In the genomic region with DNA sequence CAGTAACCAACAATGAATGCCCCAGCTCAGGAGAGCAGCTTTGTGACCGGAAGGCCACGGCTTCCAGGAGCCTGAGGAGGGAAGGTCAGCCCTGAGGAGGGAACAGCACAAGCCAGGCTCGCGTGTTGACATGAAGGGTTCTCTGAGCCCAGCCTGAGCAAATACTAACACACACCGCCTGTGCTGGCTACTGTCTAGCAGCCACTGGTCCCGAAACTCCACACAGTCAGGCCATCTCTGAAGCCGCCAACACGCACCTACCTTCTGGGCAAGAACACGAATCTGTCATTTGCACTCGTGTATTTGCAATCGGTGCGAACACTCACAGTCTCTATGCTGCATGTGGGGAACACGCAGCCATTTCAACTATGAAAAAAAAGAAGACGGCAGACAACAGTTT, we compare ENCODE assay signal across 17 cellular contexts. TPM values are rescaled to one million over a fixed set of nuclear protein-coding genes. Genes with fewer than 3 reads are reported as not detected.
DNase-seq lines count a peak whose midpoint lies in the region; ATAC-seq, FAIRE-seq and TF ChIP-seq lines count a peak whose summit lies in the region.
"Had no signal": no experiment of that assay in that cellular context is flagged by ENCODE, and none has a peak within 500 bp of the region (broad histone marks: within the 10 kb centered on the region; RNA-seq: fewer than 3 reads in every experiment).

No MANE protein-coding gene starts in this region.

- no peak overlapping the region for H2AFZ ChIP-seq in HepG2 (ENCODE audit: low read length)

- no peak for FAIRE-seq in HepG2 (lab: Jason Lieb, UNC)
- FAIRE-seq: A549, H54, RCC 7860 had no signal

- no peak overlapping the region for H3K9ac ChIP-seq in HepG2 (ENCODE audit: insufficient read depth, low read depth, low read length)
- H3K9ac ChIP-seq: KMS-11 had no signal

- H4K20me1 ChIP-seq in HepG2 (ENCODE audit: insufficient read depth, low read length): no peaks in the 10 kb centered on the region

- H3K27ac Mint-ChIP-seq in nephron progenitor cell: peak overlapping the region; percentile 78
- H3K27ac Mint-ChIP-seq in activated CD4-positive, alpha-beta T cell treated with anti-CD3 and anti-CD28 coated beads, Interleukin-2, amount 10 ng/mL, durations not matched to agents 24 days and 14 days: no peak overlapping the region
- H3K27ac Mint-ChIP-seq: CD8-positive, alpha-beta T cell had no signal

- H3K27ac ChIP-seq in HepG2 (ENCODE audit: extremely low read length, insufficient read depth, low read length) (no peak overlapping the region), right lobe of liver (no peak overlapping the region), Panc1 (ENCODE audit: low read length) (no peak overlapping the region)
- H3K27ac ChIP-seq: A549, KMS-11, SK-N-MC had no signal

- TF ChIP-seq RAD21 in HepG2 (CRISPR knock-in tag; IDR thresholded peaks at IDR 0.05): no peak

- H3K36me3 ChIP-seq in HepG2 (replicated peaks in 1 of 2; ENCODE audit: control insufficient read depth in 1 of 2, insufficient read depth in 2 of 2, low read length in 2 of 2) (no peaks in the 10 kb centered on the region), right lobe of liver (no peaks in the 10 kb centered on the region), Panc1 (ENCODE audit: control insufficient read depth, insufficient read depth, low read length) (no peaks in the 10 kb centered on the region)

- WGBS in HepG2 (ENCODE audit: low lambda C conversion rate): 27% methylated on average over 10 of the region's 14 CpGs
- 41% methylated on average over 12 of the region's 14 CpGs for WGBS in right lobe of liver (ENCODE audit: insufficient coverage, low coverage, low lambda C conversion rate, missing lambda C conversion rate)

- H3K36me3 Mint-ChIP-seq in nephron progenitor cell (ENCODE audit: low read depth): no peaks in the 10 kb centered on the region
- H3K36me3 Mint-ChIP-seq in activated CD4-positive, alpha-beta T cell treated with anti-CD3 and anti-CD28 coated beads, Interleukin-2, amount 10 ng/mL, durations not matched to agents 24 days and 14 days (ENCODE audit: low read depth): no peaks in the 10 kb centered on the region
- H3K36me3 Mint-ChIP-seq: CD8-positive, alpha-beta T cell had no signal

- no peak for TF ChIP-seq EP300 in HepG2 (IDR thresholded peaks at IDR 0.05; ENCODE audit: low read depth in 2 of 2, low read length in 2 of 2)
- TF ChIP-seq EP300 in HepG2 (CRISPR knock-in tag; IDR thresholded peaks at IDR 0.05; ENCODE audit: borderline replicate concordance): no peak

- peaks cover 12% of the 10 kb centered on the region for H3K9me3 Mint-ChIP-seq in nephron progenitor cell
- H3K9me3 Mint-ChIP-seq in activated CD4-positive, alpha-beta T cell treated with anti-CD3 and anti-CD28 coated beads, Interleukin-2, amount 10 ng/mL, durations not matched to agents 24 days and 14 days: peaks cover 6% of the 10 kb centered on the region

- H3K4me3 ChIP-seq in HepG2 (replicated peaks in 1 of 3; ENCODE audit: insufficient read depth in 1 of 3, low read depth in 2 of 3, low read length in 3 of 3) (no peak overlapping the region), right lobe of liver (no peak overlapping the region), Panc1 (ENCODE audit: low read depth in 2 of 2, low read length in 2 of 2) (no peak overlapping the region)
- H3K4me3 ChIP-seq: A549, SK-N-MC had no signal

- CTCF ChIA-PET in HepG2 (lab: Yijun Ruan, JAX; ENCODE audit: low intra/inter-chr PET ratio, low total read pairs) (no interaction called here), Panc1 (lab: Charles Lee) (no interaction called here)

- H3K4me2 ChIP-seq in HepG2 (ENCODE audit: low read depth, low read length): no peak overlapping the region
- H3K4me2 ChIP-seq: A549, KMS-11 had no signal

- no peaks in the 10 kb centered on the region for H3K9me3 ChIP-seq in HepG2 (ENCODE audit: low read length)
- H3K9me3 ChIP-seq in right lobe of liver: no peaks in the 10 kb centered on the region
- H3K9me3 ChIP-seq in Panc1 (ENCODE audit: control insufficient read depth, insufficient read depth, low read depth, low read length): no peaks in the 10 kb centered on the region
- H3K9me3 ChIP-seq: A549 had no signal

- POLR2A ChIA-PET in HepG2 (lab: Yijun Ruan, JAX): no interaction called here
- POLR2A ChIA-PET in Panc1 (lab: Charles Lee): no interaction called here

- TF ChIP-seq POLR2A in HepG2 (IDR thresholded peaks at IDR 0.05; ENCODE audit: insufficient read depth in 1 of 2, low read depth in 2 of 2, low read length in 2 of 2) (no peak), right lobe of liver (IDR thresholded peaks at IDR 0.05) (no peak)

- H3K27me3 Mint-ChIP-seq in nephron progenitor cell (ENCODE audit: low read depth, poor library complexity): peaks cover 11% of the 10 kb centered on the region
- no peaks in the 10 kb centered on the region for H3K27me3 Mint-ChIP-seq in activated CD4-positive, alpha-beta T cell treated with anti-CD3 and anti-CD28 coated beads, Interleukin-2, amount 10 ng/mL, durations not matched to agents 24 days and 14 days

- no peak for DNase-seq in HepG2 (ENCODE audit: low spot score)
- DNase-seq in right lobe of liver: no peak
- no peak for DNase-seq in Panc1 (ENCODE audit: low read depth, low spot score)
- no peak for DNase-seq in nephron progenitor cell
- no peak for DNase-seq in SW 1271 (lab: John Stamatoyannopoulos, UW)
- no peak for DNase-seq in GM19238 (ENCODE audit: insufficient read length, low spot score)
- no peak for DNase-seq in activated CD4-positive, alpha-beta T cell treated with anti-CD3 and anti-CD28 coated beads, Interleukin-2, amount 10 ng/mL, durations not matched to agents 24 days and 14 days
- DNase-seq: CD8-positive, alpha-beta T cell; DMS79 treated with DMSO at 0.1 percent for 48 hours; NCI-H1436; NCI-H345 had no signal

- H3K79me2 ChIP-seq in HepG2 (ENCODE audit: insufficient read depth, low read length): no peaks in the 10 kb centered on the region

- H3K4me1 ChIP-seq in HepG2 (ENCODE audit: insufficient read depth, low read length) (no peaks in the 10 kb centered on the region), right lobe of liver (no peaks in the 10 kb centered on the region), Panc1 (ENCODE audit: control insufficient read depth, insufficient read depth, low read length) (no peaks in the 10 kb centered on the region)

- TF ChIP-seq CTCF in HepG2 (CRISPR knock-in tag; IDR thresholded peaks at IDR 0.05) (no peak), right lobe of liver (IDR thresholded peaks at IDR 0.05) (no peak), Panc1 (IDR thresholded peaks at IDR 0.05) (no peak), nephron progenitor cell (IDR thresholded peaks at IDR 0.05) (no peak)

- BruUV-seq in HepG2 (replicated peaks; lab: Mats Ljungman, UMichigan) (no TSS peak), Panc1 (replicated peaks; lab: Mats Ljungman, UMichigan) (no TSS peak)

- in situ Hi-C loops in HepG2 (cut with HindIII; ENCODE audit: extremely low pct_ligation_motif_present, low pct_unique_long_range_greater_than_20kb): no loop called here
- in situ Hi-C loops in Panc1 (cut with HindIII; ENCODE audit: low pct_unique_long_range_greater_than_20kb, low sequenced_read_pairs): no loop called here

- no peak overlapping the region for H3K4me3 Mint-ChIP-seq in nephron progenitor cell
- no peak overlapping the region for H3K4me3 Mint-ChIP-seq in activated CD4-positive, alpha-beta T cell treated with anti-CD3 and anti-CD28 coated beads, Interleukin-2, amount 10 ng/mL, durations not matched to agents 24 days and 14 days
- H3K4me3 Mint-ChIP-seq: CD8-positive, alpha-beta T cell had no signal

- intact Hi-C loops in HepG2 (cut with micrococcal nuclease; ENCODE audit: unreplicated experiment): no loop called here
- intact Hi-C loops in right lobe of liver (cut with DNase I): no loop called here
- intact Hi-C loops in Panc1 (cut with micrococcal nuclease; ENCODE audit: unreplicated experiment): no loop called here
- intact Hi-C loops in activated CD4-positive, alpha-beta T cell treated with anti-CD3 and anti-CD28 coated beads, Interleukin-2, amount 10 ng/mL, durations not matched to agents 24 days and 14 days (cut with micrococcal nuclease): no loop called here

- peak; percentile 40; the same call in 1 of the 3 replicates for ATAC-seq in HepG2
- ATAC-seq in right lobe of liver: no peak
- ATAC-seq in Panc1: 0 out of 2 replicates have a peak, but pooled peaks have one; percentile 31
- ATAC-seq: CD8-positive, alpha-beta T cell; Right ventricle myocardium inferior had no signal

- H3K4me1 Mint-ChIP-seq in nephron progenitor cell: peaks cover 44% of the 10 kb centered on the region
- H3K4me1 Mint-ChIP-seq in activated CD4-positive, alpha-beta T cell treated with anti-CD3 and anti-CD28 coated beads, Interleukin-2, amount 10 ng/mL, durations not matched to agents 24 days and 14 days: no peaks in the 10 kb centered on the region

- H3K27me3 ChIP-seq in HepG2 (ENCODE audit: control insufficient read depth in 1 of 2, insufficient read depth in 2 of 2, low read length in 2 of 2) (peaks cover 2 to 10% of the 10 kb centered on the region in 2 experiments; a peak in 3 of 5 replicates), right lobe of liver (no peaks in the 10 kb centered on the region), Panc1 (ENCODE audit: control insufficient read depth, insufficient read depth, low read length) (no peaks in the 10 kb centered on the region)

RNA-seq across cellular contexts. Expression of a gene that starts 58.0 kb away (rescaled TPM):
- not detected in 2 replicates for total RNA-seq in HepG2 (2016; rRNA removed; fragmentation: Illumina TruSeq; extraction: Trizol)
- total RNA-seq in HepG2 (2016; cell fraction: cytosol; rRNA removed; fragmentation: Illumina TruSeq; extraction: Trizol; ENCODE audit: low read depth): not detected in 2 replicates
- total RNA-seq in HepG2 (2016; cell fraction: insoluble cytoplasmic fraction; rRNA removed; fragmentation: Illumina TruSeq; extraction: Trizol): not detected in 2 replicates
- not detected in 2 replicates for total RNA-seq in HepG2 (2016; cell fraction: membrane; rRNA removed; fragmentation: Illumina TruSeq; extraction: Trizol)
- total RNA-seq in HepG2 (2016; cell fraction: nucleus; rRNA removed; fragmentation: Illumina TruSeq; extraction: Trizol): not detected in 2 replicates
- polyA plus RNA-seq in HepG2 (2011; rRNA removed): 0.03 TPM in 1 of 2 replicates, not detected in the other
- 0.03 TPM in 1 of 2 replicates, not detected in the other for polyA plus RNA-seq in HepG2 (2011; cell fraction: cytosol; rRNA removed)
- polyA plus RNA-seq in HepG2 (2011; cell fraction: nucleus; rRNA removed): 0.06 and 0.09 TPM in 2 replicates
- not detected in 2 replicates for polyA plus RNA-seq in HepG2 (2012)
- polyA plus RNA-seq in HepG2 (2016; cell fraction: cytosol; fragmentation: Illumina TruSeq; extraction: Trizol; ENCODE audit: low read depth): not detected in 2 replicates
- polyA plus RNA-seq in HepG2 (2016; cell fraction: insoluble cytoplasmic fraction; fragmentation: Illumina TruSeq; extraction: Trizol; ENCODE audit: low read depth): not detected in 2 replicates
- polyA plus RNA-seq in HepG2 (2016; cell fraction: membrane; fragmentation: Illumina TruSeq; extraction: Trizol; ENCODE audit: low read depth): not detected in 2 replicates
- polyA plus RNA-seq in HepG2 (2016; cell fraction: nucleus; fragmentation: Illumina TruSeq; extraction: Trizol; ENCODE audit: insufficient read depth, low read depth): not detected in 2 replicates
- polyA minus RNA-seq in HepG2 (2011; rRNA and poly(A)+ RNA removed; ENCODE audit: low replicate concordance): 0.08 TPM in 1 of 2 replicates, not detected in the other
- polyA minus RNA-seq in HepG2 (2011; cell fraction: cytosol; rRNA and poly(A)+ RNA removed): not detected in 2 replicates
- not detected in 2 replicates for polyA minus RNA-seq in HepG2 (2011; cell fraction: nucleus; rRNA and poly(A)+ RNA removed)
- total RNA-seq in right lobe of liver: under 1 TPM in 2 of 6 experiments, not detected in 4; 0.04 to 0.19 TPM
- total RNA-seq in Panc1 (2021; ENCODE audit: unreplicated experiment): not detected
- not detected for polyA plus RNA-seq in Panc1 (2012; ENCODE audit: insufficient read length)
- not detected in 2 replicates for total RNA-seq in activated CD4-positive, alpha-beta T cell treated with anti-CD3 and anti-CD28 coated beads, Interleukin-2, amount 10 ng/mL, durations not matched to agents 24 days and 14 days
- total RNA-seq: CD8-positive, alpha-beta T cell; Right ventricle myocardium inferior had no signal
- polyA plus RNA-seq: A549 had no signal

Comparison
In these comparisons a context has a peak if more than half of its experiments do, and no peak if none do; other contexts are left out.
1. ATAC-seq: peak in HepG2 (single experiment) and Panc1 (single experiment); none in right lobe of liver (0 of 4).